14 cellular contexts compared by ENCODE assay signal in the genomic region with DNA sequence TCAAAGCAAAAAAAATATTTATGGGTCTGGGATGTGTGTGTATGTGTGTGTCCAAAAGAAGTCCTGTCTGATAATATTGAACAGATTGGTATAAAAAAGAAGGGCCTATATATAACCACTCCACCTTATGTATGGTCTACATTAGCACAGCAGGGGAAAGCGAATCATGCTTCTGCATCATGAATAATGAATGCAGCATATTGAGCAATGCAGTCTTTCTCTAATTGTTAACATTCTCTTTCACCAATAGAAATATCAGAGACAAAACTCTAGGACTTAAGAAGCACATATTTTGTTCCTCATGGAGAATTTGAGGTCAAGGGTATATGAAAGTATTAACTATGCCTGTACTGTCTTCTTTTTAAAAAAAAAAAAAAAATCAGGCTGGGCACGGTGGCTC.
"Had no signal": no experiment of that assay in that cellular context is flagged by ENCODE, and none has a peak within 500 bp of the region (broad histone marks: within the 10 kb centered on the region; RNA-seq: fewer than 3 reads in every experiment).

No MANE protein-coding gene starts in this region.

- DNase-seq: activated CD4-positive, alpha-beta T cell treated with anti-CD3 and anti-CD28 coated beads, Interleukin-2, amount 50 U/mL, for 48 hours; activated naive CD4-positive, alpha-beta T cell treated with anti-CD3 and anti-CD28 coated beads, Interleukin-2, amount 10 ng/mL, durations not matched to agents 7 days and 5 days; caudate nucleus; esophagus squamous epithelium; stimulated activated CD4-positive, alpha-beta T cell treated with anti-CD3 and anti-CD28 coated beads, Interleukin-12 subunit alpha, Interleukin-12 subunit beta, amount 100 ng/mL, for 4 hours; stimulated activated CD4-positive, alpha-beta T cell treated with anti-CD3 and anti-CD28 coated beads, Interleukin-2, amount 100 ng/mL, for 24 hours; stomach; testis; upper lobe of left lung had no signal

- H3K36me3 Mint-ChIP-seq: activated naive CD4-positive, alpha-beta T cell treated with anti-CD3 and anti-CD28 coated beads, Interleukin-2, amount 10 ng/mL, durations not matched to agents 7 days and 5 days had no signal

- H3K4me1 Mint-ChIP-seq: activated naive CD4-positive, alpha-beta T cell treated with anti-CD3 and anti-CD28 coated beads, Interleukin-2, amount 10 ng/mL, durations not matched to agents 7 days and 5 days had no signal

- FAIRE-seq: keratinocyte had no signal

- H3K4me3 ChIP-seq: coronary artery, esophagus squamous epithelium, hepatocyte, stomach, testis, upper lobe of left lung had no signal

- H3K4me3 Mint-ChIP-seq: activated naive CD4-positive, alpha-beta T cell treated with anti-CD3 and anti-CD28 coated beads, Interleukin-2, amount 10 ng/mL, durations not matched to agents 7 days and 5 days; neural crest cell had no signal

- H3K27ac ChIP-seq: coronary artery, esophagus squamous epithelium, hepatocyte, stomach, testis, upper lobe of left lung had no signal

- H3K27ac Mint-ChIP-seq: activated naive CD4-positive, alpha-beta T cell treated with anti-CD3 and anti-CD28 coated beads, Interleukin-2, amount 10 ng/mL, durations not matched to agents 7 days and 5 days had no signal

- H3K9me3 ChIP-seq: esophagus squamous epithelium, testis, upper lobe of left lung had no signal

- ATAC-seq: left lobe of liver had no signal

- H3K27me3 Mint-ChIP-seq: activated naive CD4-positive, alpha-beta T cell treated with anti-CD3 and anti-CD28 coated beads, Interleukin-2, amount 10 ng/mL, durations not matched to agents 7 days and 5 days had no signal

- H2AFZ ChIP-seq: hepatocyte had no signal

- H3K4me2 ChIP-seq: hepatocyte had no signal

- H3K36me3 ChIP-seq: esophagus squamous epithelium, stomach, upper lobe of left lung had no signal

- H3K27me3 ChIP-seq: esophagus squamous epithelium, hepatocyte, stomach, testis, upper lobe of left lung had no signal

- H3K4me1 ChIP-seq: esophagus squamous epithelium, stomach, testis, upper lobe of left lung had no signal
